ENCODE assay signal across 14 cellular contexts in the genomic region with DNA sequence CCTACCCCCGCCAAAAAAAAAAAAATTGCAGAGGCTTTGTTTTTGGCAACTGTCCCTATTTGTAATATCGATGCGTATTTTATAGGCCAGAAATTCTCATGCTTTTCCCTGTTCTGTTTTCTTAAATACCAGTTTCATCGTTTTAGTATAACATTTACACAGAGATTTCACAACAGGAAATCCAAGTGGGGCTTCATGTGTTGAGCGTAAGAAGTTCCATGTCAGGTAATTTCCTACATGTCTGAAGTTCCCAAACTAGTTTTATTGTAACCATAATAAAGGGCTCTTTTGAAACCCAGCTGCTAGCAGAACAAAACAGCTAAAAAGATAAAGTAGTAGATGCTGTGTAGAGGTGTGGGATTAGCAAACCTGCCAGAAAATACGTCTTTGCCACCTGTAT. TPM values are rescaled to one million over a fixed set of nuclear protein-coding genes. Genes with fewer than 3 reads are reported as not detected.
DNase-seq lines count a peak whose midpoint lies in the region; ATAC-seq, FAIRE-seq and TF ChIP-seq lines count a peak whose summit lies in the region.
"Had no signal": no experiment of that assay in that cellular context is flagged by ENCODE, and none has a peak within 500 bp of the region (broad histone marks: within the 10 kb centered on the region; RNA-seq: fewer than 3 reads in every experiment).

No MANE protein-coding gene starts in this region.

- peaks cover 44% of the 10 kb centered on the region for H3K36me3 Mint-ChIP-seq in activated T-cell treated with anti-CD3 and anti-CD28 coated beads, Interleukin-2, amount 50 U/mL, for 4 hours (ENCODE audit: insufficient read depth)
- peaks cover 49% of the 10 kb centered on the region for H3K36me3 Mint-ChIP-seq in T-cell

- no peak for FAIRE-seq in RCC 7860 (lab: Jason Lieb, UNC)

- H3K9me3 Mint-ChIP-seq in activated T-cell treated with anti-CD3 and anti-CD28 coated beads, Interleukin-2, amount 50 U/mL, for 4 hours, result no peaks in the 10 kb centered on the region
- H3K9me3 Mint-ChIP-seq in T-cell, result no peaks in the 10 kb centered on the region

- DNase-seq in activated T-cell treated with anti-CD3 and anti-CD28 coated beads, Interleukin-2, amount 50 U/mL, for 4 hours, result no peak
- no peak for DNase-seq in activated T-cell treated with anti-CD3 and anti-CD28 coated beads, Interleukin-2, amount 50 U/mL, for 1 hour
- DNase-seq in T-cell, result no peak
- no peak for DNase-seq in esophagus muscularis mucosa (ENCODE audit: extremely low spot score)
- no peak for DNase-seq in RCC 7860 (ENCODE audit: low spot score)
- no peak for DNase-seq in vagina (ENCODE audit: extremely low spot score in 2 of 2)
- DNase-seq: DMS 273 treated with DMSO at 0.1 percent for 48 hours, KG1, NCI-H187, nucleus accumbens, uterus had no signal

- no peaks in the 10 kb centered on the region for H3K27me3 Mint-ChIP-seq in activated T-cell treated with anti-CD3 and anti-CD28 coated beads, Interleukin-2, amount 50 U/mL, for 4 hours (ENCODE audit: low read depth)
- no peaks in the 10 kb centered on the region for H3K27me3 Mint-ChIP-seq in T-cell

- intact Hi-C loops in esophagus muscularis mucosa (cut with DNase I) (loop anchor here (5.0 kb wide), 1 partner anchor 339 kb away; no protein-coding TSS in a partner anchor), vagina (cut with DNase I) (no loop called here)

- 22% methylated on average over 6 of the region's 6 CpGs for WGBS in esophagus muscularis mucosa

- H3K9me3 ChIP-seq in esophagus muscularis mucosa, result no peaks in the 10 kb centered on the region
- H3K9me3 ChIP-seq in skeletal muscle tissue (ENCODE audit: control insufficient read depth in 3 of 3, low read length in 3 of 3), result no peaks in the 10 kb centered on the region
- H3K9me3 ChIP-seq in vagina, result no peaks in the 10 kb centered on the region
- H3K9me3 ChIP-seq: ascending aorta, uterus had no signal

- H3K9ac ChIP-seq in skeletal muscle tissue (ENCODE audit: low read depth in 1 of 3, low read length in 3 of 3), result peak overlapping the region in 2 of 3 donors; percentile 10 to 27

- H3K4me1 ChIP-seq in esophagus muscularis mucosa (peaks cover 31 to 51% (median 46%) of the 10 kb centered on the region in 4 donors), skeletal muscle tissue (ENCODE audit: control insufficient read depth in 3 of 3, insufficient read depth in 3 of 3, low read length in 3 of 3) (peaks cover 12 to 30% (median 29%) of the 10 kb centered on the region in 3 donors), vagina (peaks cover 49% of the 10 kb centered on the region)

- no peak for ATAC-seq in activated T-cell treated with anti-CD3 and anti-CD28 coated beads, Interleukin-2, amount 50 U/mL, for 4 hours
- no peak for ATAC-seq in T-cell (replicated peaks in 1 of 4)
- ATAC-seq in GM18867 (IDR thresholded peaks at IDR 0.05; ENCODE audit: unreplicated experiment), result no peak

- no peak for TF ChIP-seq POLR2A in esophagus muscularis mucosa (IDR thresholded peaks at IDR 0.05; ENCODE audit: low read depth)
- TF ChIP-seq POLR2A in vagina (IDR thresholded peaks at IDR 0.05), result no peak

- POLR2A ChIA-PET in T-cell (lab: Charles Lee), result no interaction called here

- peaks cover 10 to 34% (median 22%) of the 10 kb centered on the region in 4 donors for H3K36me3 ChIP-seq in esophagus muscularis mucosa
- H3K36me3 ChIP-seq in skeletal muscle tissue (ENCODE audit: control insufficient read depth in 3 of 3, insufficient read depth in 3 of 3, low read length in 3 of 3), result peaks cover 5 to 27% (median 14%) of the 10 kb centered on the region in 3 donors
- H3K36me3 ChIP-seq in vagina, result peaks cover 0 to 30% of the 10 kb centered on the region in 2 donors
- H3K36me3 ChIP-seq: uterus had no signal

- H3K4me1 Mint-ChIP-seq in activated T-cell treated with anti-CD3 and anti-CD28 coated beads, Interleukin-2, amount 50 U/mL, for 4 hours (ENCODE audit: low read depth), result peaks cover 60% of the 10 kb centered on the region
- peaks cover 56 to 69% (median 66%) of the 10 kb centered on the region in 3 donors for H3K4me1 Mint-ChIP-seq in T-cell

- peak overlapping the region; percentile 92 for H3K4me3 Mint-ChIP-seq in activated T-cell treated with anti-CD3 and anti-CD28 coated beads, Interleukin-2, amount 50 U/mL, for 4 hours
- peak overlapping the region in 2 of 3 donors; percentile 96 to 99 for H3K4me3 Mint-ChIP-seq in T-cell

- peak overlapping the region; percentile 47 to 72 (median 55) for H3K27ac ChIP-seq in esophagus muscularis mucosa (replicated peaks in 1 of 4)
- peak overlapping the region; percentile 74 for H3K27ac ChIP-seq in skeletal muscle tissue (ENCODE audit: low read depth, low read length)
- H3K27ac ChIP-seq in vagina, result no peak overlapping the region
- H3K27ac ChIP-seq: ascending aorta had no signal

- H3K27ac Mint-ChIP-seq in T-cell, result peak overlapping the region in 1 of 2 donors; percentile 30

- TF ChIP-seq CTCF in esophagus muscularis mucosa (IDR thresholded peaks at IDR 0.05), result no peak
- no peak for TF ChIP-seq CTCF in vagina (IDR thresholded peaks at IDR 0.05)

- CTCF ChIA-PET in T-cell (lab: Charles Lee), result no interaction called here

- H3K4me3 ChIP-seq in esophagus muscularis mucosa (no peak overlapping the region), skeletal muscle tissue (ENCODE audit: low read length in 3 of 3) (peak overlapping the region in 1 of 3 donors; percentile 39), vagina (peak overlapping the region in 1 of 2 donors; percentile 9)
- H3K4me3 ChIP-seq: uterus had no signal

- TF ChIP-seq EP300 in esophagus muscularis mucosa (IDR thresholded peaks at IDR 0.05), result no peak

- H3K27me3 ChIP-seq in esophagus muscularis mucosa, result no peaks in the 10 kb centered on the region
- H3K27me3 ChIP-seq in skeletal muscle tissue (ENCODE audit: control insufficient read depth in 3 of 3, insufficient read depth in 3 of 3, low read length in 3 of 3), result no peaks in the 10 kb centered on the region
- no peaks in the 10 kb centered on the region for H3K27me3 ChIP-seq in vagina
- H3K27me3 ChIP-seq: ascending aorta, uterus had no signal

RNA-seq across cellular contexts. Expression of a gene that starts 4.2 kb away (rescaled TPM):
- 10 to 100 TPM; 35.9 to 44.3 (median 38.1) TPM for total RNA-seq in activated T-cell treated with anti-CD3 and anti-CD28 coated beads, Interleukin-2, amount 50 U/mL, for 4 hours
- total RNA-seq in T-cell, result 10 to 100 TPM; 31.6 to 35.5 (median 34.5) TPM
- 10 to 100 TPM; 17.2 to 27.4 (median 17.8) TPM for total RNA-seq in esophagus muscularis mucosa
- 14.6 TPM for total RNA-seq in skeletal muscle tissue
- 29.7 TPM for total RNA-seq in vagina
